32 cellular contexts compared by ENCODE assay signal in genomic region chr18:50135903-50136302, GRCh38. TPM values are rescaled to one million over a fixed set of nuclear protein-coding genes. Genes with fewer than 3 reads are reported as not detected.
"Had no signal": no experiment of that assay in that cellular context is flagged by ENCODE, and none has a peak within 500 bp of the region (broad histone marks: within the 10 kb centered on the region; RNA-seq: fewer than 3 reads in every experiment).

No MANE protein-coding gene starts in this region.

- H3K4me3 ChIP-seq: left lung, lower lobe of right lung, mucosa of descending colon, pancreas, prostate gland, skin epidermis, stomach, testis, thyroid gland, transverse colon, uterus had no signal

- H3K4me1 ChIP-seq: lower lobe of right lung, prostate gland, uterus had no signal

- H3K36me3 ChIP-seq: left lung, lower lobe of right lung, pancreas, prostate gland, stomach, thyroid gland, transverse colon, uterus had no signal

- H3K4me1 Mint-ChIP-seq: immature natural killer cell; naive thymus-derived CD4-positive, alpha-beta T cell had no signal

- H3K9me3 ChIP-seq: left lung, lower lobe of right lung, mucosa of descending colon, pancreas, prostate gland, stomach, testis, thyroid gland, transverse colon, uterus had no signal

- H3K27me3 ChIP-seq: pancreas, testis, thyroid gland, transverse colon, uterus had no signal

- FAIRE-seq: islet of Langerhans, kidney, pancreas had no signal

- H3K36me3 Mint-ChIP-seq: immature natural killer cell; naive thymus-derived CD4-positive, alpha-beta T cell; natural killer cell treated with Interleukin-12 subunit alpha and Interleukin-12 subunit beta and Interleukin-15 and Interleukin-18, amount 100 ng/mL, for 72 hours had no signal

- H3K27ac ChIP-seq: left lung, lower lobe of right lung, pancreas, prostate gland, skin epidermis, stomach, testis, thyroid gland, transverse colon, uterus had no signal

- H3K27ac Mint-ChIP-seq: immature natural killer cell; naive thymus-derived CD4-positive, alpha-beta T cell; natural killer cell treated with Interleukin-12 subunit alpha and Interleukin-12 subunit beta and Interleukin-15 and Interleukin-18, amount 100 ng/mL, for 72 hours; stimulated activated naive B cell treated with anti-CD40 and anti-IgM and Interleukin-4, amounts not matched to agents 10 μg/mL and 1 μg/mL and 100 μg/mL, for 72 hours had no signal

- DNase-seq: hypothalamus; immature natural killer cell; kidney; left colon; left lung; lower lobe of right lung; mammary epithelial cell; mesenchymal stem cell; midbrain; mucosa of descending colon; naive thymus-derived CD4-positive, alpha-beta T cell; nucleus accumbens; pancreas; posterior cingulate gyrus; retina; right cardiac atrium; stimulated activated CD4-positive, alpha-beta T cell treated with anti-CD3 and anti-CD28 coated beads, Interleukin-12 subunit alpha, Interleukin-12 subunit beta, amount 100 ng/mL, for 4 hours; stimulated activated CD4-positive, alpha-beta T cell treated with anti-CD3 and anti-CD28 coated beads, Interleukin-15, amount 100 ng/mL, for 24 hours; stimulated activated CD4-positive, alpha-beta T cell treated with anti-CD3 and anti-CD28 coated beads, Interleukin-2, amount 100 ng/mL, for 24 hours; stimulated activated CD4-positive, alpha-beta T cell treated with anti-CD3 and anti-CD28 coated beads, Interleukin-4, amount 100 ng/mL, for 1 hour; stimulated activated naive B cell treated with anti-CD40 and anti-IgM and Interleukin-4, amounts not matched to agents 10 μg/mL and 1 μg/mL and 100 μg/mL, for 72 hours; stimulated activated naive CD8-positive, alpha-beta T cell treated with anti-CD3 and anti-CD28 coated beads, Interleukin-15, Interleukin-2, amounts not matched to agents 100 U/mL and 50 U/mL, for 24 hours; stomach; testis; thyroid gland; transverse colon; uterus had no signal

- H3K4me3 Mint-ChIP-seq: immature natural killer cell; naive thymus-derived CD4-positive, alpha-beta T cell; natural killer cell treated with Interleukin-12 subunit alpha and Interleukin-12 subunit beta and Interleukin-15 and Interleukin-18, amount 100 ng/mL, for 72 hours; stimulated activated naive B cell treated with anti-CD40 and anti-IgM and Interleukin-4, amounts not matched to agents 10 μg/mL and 1 μg/mL and 100 μg/mL, for 72 hours had no signal

- ATAC-seq: left colon; left lung; lower lobe of right lung; mucosa of descending colon; naive thymus-derived CD4-positive, alpha-beta T cell; pancreas; right cardiac atrium; sciatic nerve; stimulated activated naive B cell treated with anti-CD40 and anti-IgM and Interleukin-4, amounts not matched to agents 10 μg/mL and 1 μg/mL and 100 μg/mL, for 72 hours; stimulated activated naive CD8-positive, alpha-beta T cell treated with anti-CD3 and anti-CD28 coated beads, Interleukin-15, Interleukin-2, amounts not matched to agents 100 U/mL and 50 U/mL, for 24 hours had no signal

RNA-seq across cellular contexts. Expression of gene MYO5B, which starts 59.0 kb away (rescaled TPM):
- total RNA-seq: naive thymus-derived CD4-positive, alpha-beta T cell; natural killer cell treated with Interleukin-12 subunit alpha and Interleukin-12 subunit beta and Interleukin-15 and Interleukin-18, amount 100 ng/mL, for 72 hours had no signal
